ENCODE assay signal across 8 cellular contexts in genomic region chr12:79691299-79692248, GRCh38. TPM values are rescaled to one million over a fixed set of nuclear protein-coding genes. Genes with fewer than 3 reads are reported as not detected.
A peak's percentile ranks its signal among the peaks of the same experiment; 100 is the strongest.
DNase-seq lines count a peak whose midpoint lies in the region; ATAC-seq lines count a peak whose summit lies in the region.

No MANE protein-coding gene starts in this region.

- intact Hi-C loops in right cardiac atrium (cut with DNase I), result loop anchor here in 1 of 4 donors (5.0 kb wide), 1 partner anchor 129 kb away; no protein-coding TSS in a partner anchor

- H3K27ac Mint-ChIP-seq in activated naive CD8-positive, alpha-beta T cell treated with anti-CD3 and anti-CD28 coated beads, Interleukin-2, amount 50 U/mL, for 24 hours, result no peak overlapping the region

- peaks cover 17% of the 10 kb centered on the region for H3K4me1 Mint-ChIP-seq in activated naive CD8-positive, alpha-beta T cell treated with anti-CD3 and anti-CD28 coated beads, Interleukin-2, amount 50 U/mL, for 24 hours

- peak overlapping the region; percentile 76 for H3K4me3 Mint-ChIP-seq in activated naive CD8-positive, alpha-beta T cell treated with anti-CD3 and anti-CD28 coated beads, Interleukin-2, amount 50 U/mL, for 24 hours

- peaks cover 57% of the 10 kb centered on the region for H3K27me3 Mint-ChIP-seq in activated naive CD8-positive, alpha-beta T cell treated with anti-CD3 and anti-CD28 coated beads, Interleukin-2, amount 50 U/mL, for 24 hours

- H3K4me1 ChIP-seq in right cardiac atrium (ENCODE audit: control insufficient read depth, insufficient read depth, low read length), result no peaks in the 10 kb centered on the region

- WGBS in right cardiac atrium, result 5% methylated on average over 27 of the region's 27 CpGs

- peak; percentile 6 for ATAC-seq in activated naive CD8-positive, alpha-beta T cell treated with anti-CD3 and anti-CD28 coated beads, Interleukin-2, amount 50 U/mL, for 24 hours
- peak; percentile 15 to 42 for ATAC-seq in right cardiac atrium
- ATAC-seq in GM18868 (IDR thresholded peaks at IDR 0.05; ENCODE audit: unreplicated experiment), result no peak
- no peak for ATAC-seq in GM21526 (IDR thresholded peaks at IDR 0.05; ENCODE audit: low FRiP score, unreplicated experiment)

- no peaks in the 10 kb centered on the region for H3K9me3 Mint-ChIP-seq in activated naive CD8-positive, alpha-beta T cell treated with anti-CD3 and anti-CD28 coated beads, Interleukin-2, amount 50 U/mL, for 24 hours

- H3K27ac ChIP-seq in right cardiac atrium (ENCODE audit: low read length), result peak overlapping the region; percentile 38

- H3K36me3 Mint-ChIP-seq in activated naive CD8-positive, alpha-beta T cell treated with anti-CD3 and anti-CD28 coated beads, Interleukin-2, amount 50 U/mL, for 24 hours (ENCODE audit: low read depth), result no peaks in the 10 kb centered on the region

- no peaks in the 10 kb centered on the region for H3K27me3 ChIP-seq in right cardiac atrium (ENCODE audit: control insufficient read depth, insufficient read depth)

- no peaks in the 10 kb centered on the region for H3K9me3 ChIP-seq in right cardiac atrium (ENCODE audit: control insufficient read depth, low read length)

- DNase-seq in Daoy (ENCODE audit: low read depth) (peak; percentile 50), LHCN-M2 (ENCODE audit: low read depth) (peak; percentile 82), right cardiac atrium (peak in 1 of 3 donors; percentile 53), renal cortical epithelial cell (ENCODE audit: low read depth) (peak; percentile 88), UCSD-AML1 (lab: John Stamatoyannopoulos, UW; ENCODE audit: unreplicated experiment) (no peak)
- peak; percentile 4 for DNase-seq in activated naive CD8-positive, alpha-beta T cell treated with anti-CD3 and anti-CD28 coated beads, Interleukin-2, amount 50 U/mL, for 24 hours

- H3K4me3 ChIP-seq in right cardiac atrium (ENCODE audit: low read length), result peak overlapping the region; percentile 84

RNA-seq across cellular contexts. Expression of gene PAWR, which starts 0.8 kb away (rescaled TPM):
- total RNA-seq in Daoy (2014; rRNA removed; shearing (Covaris generic)), result 72.0 and 87.3 TPM in 2 replicates
- total RNA-seq in LHCN-M2 (2014; rRNA removed) (8.3 and 13.9 TPM in 2 replicates), right cardiac atrium (10 to 100 TPM; 14.1 to 18.7 (median 16.4) TPM), renal cortical epithelial cell (68.9 and 122 TPM in 2 replicates)
- 13.7 TPM for polyA plus RNA-seq in LHCN-M2 (2012)
- polyA plus RNA-seq in right cardiac atrium, result 7.1 TPM

Comparison
In these comparisons a context has a peak if more than half of its experiments do, and no peak if none do; other contexts are left out.
1. ATAC-seq: peak in activated naive CD8-positive, alpha-beta T cell treated with anti-CD3 and anti-CD28 coated beads, Interleukin-2, amount 50 U/mL, for 24 hours (single experiment) and right cardiac atrium (2 of 2); none in GM18868 (single experiment) and GM21526 (single experiment).